8 cellular contexts compared by ENCODE assay signal in genomic region chrX:26649534-26649933, GRCh38.
A peak's percentile ranks its signal among the peaks of the same experiment; 100 is the strongest.
DNase-seq lines count a peak whose midpoint lies in the region; ATAC-seq and TF ChIP-seq lines count a peak whose summit lies in the region.

No MANE protein-coding gene starts in this region.

- ATAC-seq in CD8-positive, alpha-beta T cell = no peak
- ATAC-seq in GM21717 (IDR thresholded peaks at IDR 0.05; ENCODE audit: unreplicated experiment) (peak; percentile 61), Right ventricle myocardium superior (ENCODE audit: poor library complexity) (no peak)

- no peaks in the 10 kb centered on the region for H3K36me3 ChIP-seq in CD8-positive, alpha-beta T cell (ENCODE audit: insufficient read depth, low read length)

- H3K4me3 Mint-ChIP-seq in CD8-positive, alpha-beta T cell = no peak overlapping the region

- no peak overlapping the region for H3K27ac ChIP-seq in CD8-positive, alpha-beta T cell (ENCODE audit: low read depth, low read length)

- CTCF ChIA-PET in CD8-positive, alpha-beta T cell (lab: Charles Lee) = interaction anchor here (0.6 kb wide), 1 partner anchor 744 kb away, joined by 3 read pairs; no protein-coding TSS in a partner anchor

- H3K27me3 Mint-ChIP-seq in CD8-positive, alpha-beta T cell (ENCODE audit: low read depth) = no peaks in the 10 kb centered on the region

- H3K36me3 Mint-ChIP-seq in CD8-positive, alpha-beta T cell = no peaks in the 10 kb centered on the region

- DNase-seq in CD8-positive, alpha-beta T cell = no peak
- DNase-seq in OCI-M1 (lab: John Stamatoyannopoulos, UW) (peak; percentile 69), glomerular visceral epithelial cell (ENCODE audit: extremely low spot score) (peak; percentile 12), NCI-H1436 (lab: John Stamatoyannopoulos, UW) (no peak), NCI-H2107 (lab: John Stamatoyannopoulos, UW) (no peak), Right ventricle myocardium superior (no peak)
- no peak for DNase-seq in activated naive CD4-positive, alpha-beta T cell (lab: John Stamatoyannopoulos, UW)

- H3K4me1 ChIP-seq in CD8-positive, alpha-beta T cell (ENCODE audit: insufficient read depth, low read length) = no peaks in the 10 kb centered on the region

- H3K9me3 Mint-ChIP-seq in CD8-positive, alpha-beta T cell = peaks cover 6% of the 10 kb centered on the region

- H3K4me1 Mint-ChIP-seq in CD8-positive, alpha-beta T cell (ENCODE audit: low read depth) = no peaks in the 10 kb centered on the region

- no peaks in the 10 kb centered on the region for H3K27me3 ChIP-seq in CD8-positive, alpha-beta T cell (ENCODE audit: insufficient read depth, low read length)

- no peak overlapping the region for H3K4me3 ChIP-seq in CD8-positive, alpha-beta T cell (ENCODE audit: low read depth, low read length)

- intact Hi-C loops in CD8-positive, alpha-beta T cell (cut with DNase I, micrococcal nuclease) = no loop called here
- intact Hi-C loops in Right ventricle myocardium superior (cut with DNase I) = no loop called here

- no peak overlapping the region for H3K27ac Mint-ChIP-seq in CD8-positive, alpha-beta T cell

- POLR2A ChIA-PET in CD8-positive, alpha-beta T cell (lab: Charles Lee) = no interaction called here

- H3K9me3 ChIP-seq in CD8-positive, alpha-beta T cell (ENCODE audit: low read length) = no peaks in the 10 kb centered on the region

- peak; percentile 21 for TF ChIP-seq CTCF in CD8-positive, alpha-beta T cell (IDR thresholded peaks at IDR 0.05)

Comparison
In these comparisons a context has a peak if more than half of its experiments do, and no peak if none do; other contexts are left out.
1. DNase-seq: peak in OCI-M1 (single experiment) and glomerular visceral epithelial cell (single experiment); none in CD8-positive, alpha-beta T cell (0 of 7), activated naive CD4-positive, alpha-beta T cell (0 of 4), NCI-H1436 (single experiment), NCI-H2107 (single experiment) and Right ventricle myocardium superior (single experiment).